Comparison of ENCODE assay signal across 10 cellular contexts in the genomic region with DNA sequence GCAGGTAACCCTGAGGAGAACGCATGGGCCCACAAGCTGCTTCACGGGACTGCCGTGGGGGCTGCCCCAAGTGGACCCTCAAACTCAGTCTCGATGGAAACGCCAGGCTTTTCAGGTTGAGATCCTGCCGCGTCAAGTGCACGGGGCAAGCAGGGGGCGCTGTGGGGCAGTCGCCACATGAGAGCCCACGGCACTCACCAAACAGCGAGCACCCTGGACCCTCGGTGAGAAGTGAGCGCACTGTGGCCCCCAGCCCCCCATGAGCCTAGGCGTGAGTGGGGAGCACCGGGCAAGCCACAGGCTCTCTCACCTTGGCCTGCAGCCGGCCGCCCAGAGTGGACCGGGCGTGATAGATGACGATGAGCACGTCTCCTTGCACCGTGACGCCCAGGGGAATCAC. TPM values are rescaled to one million over a fixed set of nuclear protein-coding genes. Genes with fewer than 3 reads are reported as not detected.
DNase-seq lines count a peak whose midpoint lies in the region; ATAC-seq and TF ChIP-seq lines count a peak whose summit lies in the region.
"Had no signal": no experiment of that assay in that cellular context is flagged by ENCODE, and none has a peak within 500 bp of the region (broad histone marks: within the 10 kb centered on the region; RNA-seq: fewer than 3 reads in every experiment).

No MANE protein-coding gene starts in this region.

- peaks cover 17% of the 10 kb centered on the region for H3K36me3 Mint-ChIP-seq in neural progenitor cell

- H3K18ac ChIP-seq in IMR-90 (ENCODE audit: low read depth, low read length), result no peak overlapping the region

- TF ChIP-seq CTCF in GM06990 (IDR thresholded peaks at IDR 0.05; ENCODE audit: insufficient read depth, low read length, poor library complexity, severe bottlenecking) (peak; percentile 27), IMR-90 (conservative IDR thresholded peaks at IDR 0.05; ENCODE audit: low read depth, low read length) (no peak; the same call in 1 of the 2 replicates), cardiac fibroblast (IDR thresholded peaks at IDR 0.05; ENCODE audit: low read depth, low read length) (peak; percentile 23), neural progenitor cell (IDR thresholded peaks at IDR 0.05) (peak; percentile 54)

- no peaks in the 10 kb centered on the region for H3K79me2 ChIP-seq in neural progenitor cell (ENCODE audit: low read depth)

- ATAC-seq in IMR-90 (ENCODE audit: low read depth), result no peak

- H3K4me3 ChIP-seq in GM06990 (replicated peaks; ENCODE audit: low read depth, low read length) (no peak overlapping the region), IMR-90 (ENCODE audit: insufficient read depth, low read depth, low read length) (no peak overlapping the region), cardiac fibroblast (replicated peaks in 1 of 2; ENCODE audit: low read depth in 2 of 2, low read length in 2 of 2) (no peak overlapping the region), neural progenitor cell (no peak overlapping the region)

- H2AFZ ChIP-seq in IMR-90 (replicated peaks; ENCODE audit: low read length, poor library complexity), result no peak overlapping the region
- no peak overlapping the region for H2AFZ ChIP-seq in neural progenitor cell (replicated peaks)

- POLR2A ChIA-PET in IMR-90 (lab: Charles Lee; ENCODE audit: unreplicated experiment), result no interaction called here

- peaks cover 6% of the 10 kb centered on the region for H3K4me1 Mint-ChIP-seq in neural progenitor cell

- 0 out of 2 replicates have a peak, but pooled peaks cover 2% of the 10 kb centered on the region for H3K9me1 ChIP-seq in IMR-90 (ENCODE audit: insufficient read depth, low read length)

- no peak overlapping the region for H4K8ac ChIP-seq in IMR-90 (ENCODE audit: low read depth in 2 of 2, low read length in 2 of 2)

- H3K4me1 ChIP-seq in IMR-90 (ENCODE audit: control insufficient read depth, insufficient read depth, low read length) (no peaks in the 10 kb centered on the region), neural progenitor cell (no peaks in the 10 kb centered on the region)

- H2AK5ac ChIP-seq in IMR-90 (ENCODE audit: low read depth, low read length), result no peak overlapping the region

- no peak overlapping the region for H2BK20ac ChIP-seq in IMR-90 (ENCODE audit: low read depth, low read length)

- no peak overlapping the region for H3K4ac ChIP-seq in IMR-90 (ENCODE audit: low read depth, low read length)

- no peaks in the 10 kb centered on the region for H3F3A ChIP-seq in neural progenitor cell (ENCODE audit: low read depth)

- H3K79me1 ChIP-seq in IMR-90 (ENCODE audit: low read depth in 1 of 2, low read length in 2 of 2), result no peaks in the 10 kb centered on the region; a peak in 1 of 4 replicates

- no peak overlapping the region for H4K91ac ChIP-seq in IMR-90 (ENCODE audit: insufficient read depth, low read depth, low read length)

- no peak overlapping the region for H2BK15ac ChIP-seq in IMR-90 (ENCODE audit: low read depth, low read length)

- no peak overlapping the region for H3K27ac ChIP-seq in IMR-90 (ENCODE audit: insufficient read depth, low read length)
- no peak overlapping the region for H3K27ac ChIP-seq in neural progenitor cell

- H3K27ac Mint-ChIP-seq in neural progenitor cell, result no peak overlapping the region
- H3K27ac Mint-ChIP-seq: activated naive CD8-positive, alpha-beta T cell treated with anti-CD3 and anti-CD28 coated beads, Interleukin-2, amount 10 ng/mL, durations not matched to agents 7 days and 5 days had no signal

- in situ Hi-C loops in IMR-90 (cut with MboI; ENCODE audit: low sequenced_read_pairs), result no loop called here

- no peak overlapping the region for H3K56ac ChIP-seq in IMR-90 (ENCODE audit: extremely low read depth, insufficient read depth, low read length)

- H3K9me3 ChIP-seq in IMR-90 (ENCODE audit: control insufficient read depth, insufficient read depth, low read length), result no peaks in the 10 kb centered on the region
- no peaks in the 10 kb centered on the region for H3K9me3 ChIP-seq in neural progenitor cell (ENCODE audit: low read depth)

- intact Hi-C loops in IMR-90 (cut with micrococcal nuclease), result no loop called here

- no peak overlapping the region for H2BK120ac ChIP-seq in IMR-90 (ENCODE audit: low read depth, low read length)

- H3K27me3 ChIP-seq in GM06990 (replicated peaks; ENCODE audit: control insufficient read depth, insufficient read depth, low read length), result no peaks in the 10 kb centered on the region
- H3K27me3 ChIP-seq in IMR-90 (ENCODE audit: control insufficient read depth, insufficient read depth, low read length), result no peaks in the 10 kb centered on the region
- H3K27me3 ChIP-seq in neural progenitor cell, result no peaks in the 10 kb centered on the region

- TF ChIP-seq POLR2A in IMR-90 (IDR thresholded peaks at IDR 0.05; ENCODE audit: low read depth, low read length), result no peak

- H3K4me3 Mint-ChIP-seq in neural progenitor cell, result no peak overlapping the region
- H3K4me3 Mint-ChIP-seq: activated naive CD8-positive, alpha-beta T cell treated with anti-CD3 and anti-CD28 coated beads, Interleukin-2, amount 10 ng/mL, durations not matched to agents 7 days and 5 days had no signal

- H3K4me2 ChIP-seq in IMR-90 (ENCODE audit: low read depth, low read length), result no peak overlapping the region
- no peak overlapping the region for H3K4me2 ChIP-seq in neural progenitor cell

- 89% methylated on average over 18 of the region's 24 CpGs; no CpG with 5 or more reads in 1 of the 2 experiments for WGBS in IMR-90 (ENCODE audit: extremely low coverage in 2 of 2, insufficient read length in 1 of 2), 2 experiments

- no peak overlapping the region for H3K14ac ChIP-seq in IMR-90 (replicated peaks; ENCODE audit: low read depth, low read length)

- no peaks in the 10 kb centered on the region for H3K9me3 Mint-ChIP-seq in neural progenitor cell
- H3K9me3 Mint-ChIP-seq: activated naive CD8-positive, alpha-beta T cell treated with anti-CD3 and anti-CD28 coated beads, Interleukin-2, amount 10 ng/mL, durations not matched to agents 7 days and 5 days had no signal

- H3K23ac ChIP-seq in IMR-90 (ENCODE audit: low read depth, low read length), result no peak overlapping the region

- peaks cover 43% of the 10 kb centered on the region for H3K36me3 ChIP-seq in GM06990 (ENCODE audit: control insufficient read depth, insufficient read depth, low read length)
- H3K36me3 ChIP-seq in IMR-90 (ENCODE audit: control insufficient read depth, insufficient read depth, low read length), result peaks cover 67% of the 10 kb centered on the region
- H3K36me3 ChIP-seq in neural progenitor cell, result no peaks in the 10 kb centered on the region

- no peak overlapping the region for H2BK5ac ChIP-seq in IMR-90 (ENCODE audit: low read depth, low read length, poor library complexity, severe bottlenecking)

- TF ChIP-seq RAD21 in IMR-90 (IDR thresholded peaks at IDR 0.05; ENCODE audit: low read length), result 0 out of 2 replicates have a peak, but pooled peaks have one; percentile 4

- peaks cover 10% of the 10 kb centered on the region for H3K27me3 Mint-ChIP-seq in neural progenitor cell (ENCODE audit: insufficient read depth, low read depth)
- H3K27me3 Mint-ChIP-seq: activated naive CD8-positive, alpha-beta T cell treated with anti-CD3 and anti-CD28 coated beads, Interleukin-2, amount 10 ng/mL, durations not matched to agents 7 days and 5 days had no signal

- no TSS peak for BruUV-seq in IMR-90 (replicated peaks; lab: Mats Ljungman, UMichigan)

- dilution Hi-C loops in IMR-90 (cut with HindIII; ENCODE audit: low sequenced_read_pairs, unreplicated experiment), result no loop called here

- no peak overlapping the region for H4K5ac ChIP-seq in IMR-90 (ENCODE audit: low read depth, low read length)

- CTCF ChIA-PET in IMR-90 (lab: Yijun Ruan, JAX), result no interaction called here

- no peak overlapping the region for H2AK9ac ChIP-seq in IMR-90 (replicated peaks; ENCODE audit: low read depth, low read length, poor library complexity)

- no peak overlapping the region for H3K9ac ChIP-seq in IMR-90 (ENCODE audit: low read depth, low read length)
- H3K9ac ChIP-seq in neural progenitor cell, result no peak overlapping the region

- no peak for DNase-seq in GM06990 (ENCODE audit: extremely low read depth, insufficient read length)
- no peak for DNase-seq in IMR-90
- DNase-seq in cardiac fibroblast (ENCODE audit: low read depth in 2 of 2), result no peak
- DNase-seq in neural progenitor cell (ENCODE audit: low spot score), result peak; percentile 45
- DNase-seq in activated gamma-delta T cell treated with Interleukin-2 at 50 U/mL for 16 hours, result no peak
- no peak for DNase-seq in foreskin melanocyte
- DNase-seq in NCI-H187 treated with DMSO at 0.1 percent for 48 hours (lab: John Stamatoyannopoulos, UW), result no peak
- DNase-seq: activated CD4-positive, CD25-positive, alpha-beta regulatory T cell treated with anti-CD3 and anti-CD28 coated beads, Interleukin-2, amount 50 U/mL, for 72 hours; activated naive CD8-positive, alpha-beta T cell treated with anti-CD3 and anti-CD28 coated beads, Interleukin-2, amount 10 ng/mL, durations not matched to agents 7 days and 5 days; DMS79 treated with DMSO at 0.1 percent for 48 hours had no signal

- H4K20me1 ChIP-seq in IMR-90 (ENCODE audit: insufficient read depth, low read length) (no peaks in the 10 kb centered on the region), neural progenitor cell (ENCODE audit: low read depth) (no peaks in the 10 kb centered on the region)

TF ChIP-seq in IMR-90, 13 proteins besides CTCF, POLR2A, EP300 and RAD21:
- no peak for TF ChIP-seq NFE2L2 (IDR thresholded peaks at IDR 0.05; ENCODE audit: low read depth, low read length)
- TF ChIP-seq BHLHE40 (IDR thresholded peaks at IDR 0.05; ENCODE audit: low read depth, low read length), result no peak
- TF ChIP-seq MAZ (IDR thresholded peaks at IDR 0.05; ENCODE audit: borderline replicate concordance, low read depth, low read length), result no peak

RNA-seq across cellular contexts. Expression of a gene that starts 50.9 kb away (rescaled TPM):
- total RNA-seq in IMR-90 (2012; rRNA removed) (not detected in 2 replicates), neural progenitor cell (ENCODE audit: low replicate concordance) (not detected in 2 replicates)
- polyA plus RNA-seq in IMR-90 (2012; rRNA removed), result 0.05 and 0.06 TPM in 2 replicates
- polyA plus RNA-seq in IMR-90 (2012; cell fraction: cytosol; rRNA removed), result 0.05 and 0.13 TPM in 2 replicates
- 0.25 and 0.30 TPM in 2 replicates for polyA plus RNA-seq in IMR-90 (2012; cell fraction: nucleus; rRNA removed; ENCODE audit: low replicate concordance)

RNA-seq across cellular contexts. Expression of a gene that starts 55.3 kb away (rescaled TPM):
- 34.4 and 133 TPM in 2 replicates for total RNA-seq in IMR-90 (2012; rRNA removed)
- polyA plus RNA-seq in IMR-90 (2012; rRNA removed), result 44.6 and 45.1 TPM in 2 replicates
- 43.3 and 53.2 TPM in 2 replicates for polyA plus RNA-seq in IMR-90 (2012; cell fraction: cytosol; rRNA removed)
- 185 and 307 TPM in 2 replicates for polyA plus RNA-seq in IMR-90 (2012; cell fraction: nucleus; rRNA removed; ENCODE audit: low replicate concordance)
- total RNA-seq in neural progenitor cell (ENCODE audit: low replicate concordance), result 27.6 and 75.9 TPM in 2 replicates

RNA-seq across cellular contexts. Expression of a gene that starts 55.5 kb away (rescaled TPM):
- total RNA-seq in IMR-90 (2012; rRNA removed) (7.7 and 9.2 TPM in 2 replicates), neural progenitor cell (ENCODE audit: low replicate concordance) (4.4 and 10.1 TPM in 2 replicates)
- 41.9 and 47.4 TPM in 2 replicates for polyA plus RNA-seq in IMR-90 (2012; rRNA removed)
- polyA plus RNA-seq in IMR-90 (2012; cell fraction: cytosol; rRNA removed), result 39.3 and 51.6 TPM in 2 replicates
- 415 and 679 TPM in 2 replicates for polyA plus RNA-seq in IMR-90 (2012; cell fraction: nucleus; rRNA removed; ENCODE audit: low replicate concordance)
